15 cellular contexts compared by ENCODE assay signal in genomic region chr2:159098374-159098773, GRCh38.
DNase-seq lines count a peak whose midpoint lies in the region; ATAC-seq, FAIRE-seq and TF ChIP-seq lines count a peak whose summit lies in the region.
"Had no signal": no experiment of that assay in that cellular context is flagged by ENCODE, and none has a peak within 500 bp of the region (broad histone marks: within the 10 kb centered on the region; RNA-seq: fewer than 3 reads in every experiment).

No MANE protein-coding gene starts in this region.

- H3K27ac ChIP-seq in astrocyte (ENCODE audit: low read depth, low read length), result peak overlapping the region; percentile 60
- H3K27ac ChIP-seq in liver (ENCODE audit: low read depth in 1 of 2, low read length in 2 of 2), result peak overlapping the region; percentile 40 to 43

- H2AFZ ChIP-seq in astrocyte (ENCODE audit: low read depth, low read length), result no peak overlapping the region

- no peak for DNase-seq in activated CD4-positive, alpha-beta T cell treated with anti-CD3 and anti-CD28 coated beads for 36 hours
- no peak for DNase-seq in activated CD4-positive, alpha-beta T cell treated with anti-CD3 and anti-CD28 coated beads, Interleukin-2, amount 10 ng/mL, durations not matched to agents 24 days and 14 days
- DNase-seq in astrocyte (ENCODE audit: low read depth), result no peak
- DNase-seq in type B pancreatic cell (ENCODE audit: extremely low spot score, unreplicated experiment), result no peak
- no peak for DNase-seq in RPMI8226
- no peak for DNase-seq in SW 1271 (lab: John Stamatoyannopoulos, UW)
- DNase-seq: activated naive CD4-positive, alpha-beta T cell treated with anti-CD3 and anti-CD28 coated beads for 36 hours; caudate nucleus; heart right ventricle; left cardiac atrium had no signal

- peak overlapping the region; percentile 27 for H3K27ac Mint-ChIP-seq in activated CD4-positive, alpha-beta T cell treated with anti-CD3 and anti-CD28 coated beads for 36 hours
- no peak overlapping the region for H3K27ac Mint-ChIP-seq in activated CD4-positive, alpha-beta T cell treated with anti-CD3 and anti-CD28 coated beads, Interleukin-2, amount 10 ng/mL, durations not matched to agents 24 days and 14 days
- no peak overlapping the region for H3K27ac Mint-ChIP-seq in astrocyte (ENCODE audit: unreplicated experiment)
- H3K27ac Mint-ChIP-seq in type B pancreatic cell, result peak overlapping the region; percentile 66
- H3K27ac Mint-ChIP-seq: activated naive CD4-positive, alpha-beta T cell treated with anti-CD3 and anti-CD28 coated beads for 36 hours had no signal

- FAIRE-seq in astrocyte (lab: Jason Lieb, UNC), result no peak
- FAIRE-seq: HTR-8/SVneo had no signal

- no peaks in the 10 kb centered on the region for H3K27me3 Mint-ChIP-seq in activated CD4-positive, alpha-beta T cell treated with anti-CD3 and anti-CD28 coated beads for 36 hours
- H3K27me3 Mint-ChIP-seq in activated CD4-positive, alpha-beta T cell treated with anti-CD3 and anti-CD28 coated beads, Interleukin-2, amount 10 ng/mL, durations not matched to agents 24 days and 14 days, result no peaks in the 10 kb centered on the region
- H3K27me3 Mint-ChIP-seq in astrocyte (ENCODE audit: low read depth, unreplicated experiment), result no peaks in the 10 kb centered on the region
- H3K27me3 Mint-ChIP-seq in type B pancreatic cell, result no peaks in the 10 kb centered on the region

- H3K27me3 ChIP-seq in astrocyte (ENCODE audit: insufficient read depth, low read length) (no peaks in the 10 kb centered on the region), liver (ENCODE audit: control insufficient read depth in 4 of 4, insufficient read depth in 4 of 4, low read length in 3 of 4) (no peaks in the 10 kb centered on the region)
- H3K27me3 ChIP-seq: heart right ventricle had no signal

- H3K4me3 ChIP-seq in astrocyte (ENCODE audit: insufficient read depth, low read depth, low read length) (no peak overlapping the region), liver (ENCODE audit: low read depth in 1 of 3, low read length in 3 of 3) (no peak overlapping the region)
- H3K4me3 ChIP-seq: heart right ventricle, smooth muscle cell had no signal

- H3K9me3 ChIP-seq in astrocyte (ENCODE audit: insufficient read depth, low read depth, low read length), result peaks cover 10% of the 10 kb centered on the region
- H3K9me3 ChIP-seq in liver (ENCODE audit: control insufficient read depth in 4 of 4, low read length in 3 of 4), result peaks cover 0 to 3% (median 1%) of the 10 kb centered on the region in 4 donors

- peaks cover 18% of the 10 kb centered on the region for H3K4me1 Mint-ChIP-seq in activated CD4-positive, alpha-beta T cell treated with anti-CD3 and anti-CD28 coated beads for 36 hours
- peaks cover 10% of the 10 kb centered on the region for H3K4me1 Mint-ChIP-seq in activated CD4-positive, alpha-beta T cell treated with anti-CD3 and anti-CD28 coated beads, Interleukin-2, amount 10 ng/mL, durations not matched to agents 24 days and 14 days
- H3K4me1 Mint-ChIP-seq in astrocyte (ENCODE audit: low read depth, unreplicated experiment), result peaks cover 46% of the 10 kb centered on the region
- peaks cover 48% of the 10 kb centered on the region for H3K4me1 Mint-ChIP-seq in type B pancreatic cell (ENCODE audit: unreplicated experiment)

- POLR2A ChIA-PET in activated CD4-positive, alpha-beta T cell treated with anti-CD3 and anti-CD28 coated beads for 36 hours (lab: Charles Lee), result no interaction called here

- peaks cover 16% of the 10 kb centered on the region for H3K4me1 ChIP-seq in astrocyte (ENCODE audit: insufficient read depth, low read length)
- peaks cover 0 to 10% (median 2%) of the 10 kb centered on the region in 4 donors for H3K4me1 ChIP-seq in liver (ENCODE audit: control insufficient read depth in 4 of 4, insufficient read depth in 4 of 4, low read length in 3 of 4)

- CTCF ChIA-PET in activated CD4-positive, alpha-beta T cell treated with anti-CD3 and anti-CD28 coated beads for 36 hours (lab: Charles Lee), result no interaction called here

- ATAC-seq in activated CD4-positive, alpha-beta T cell treated with anti-CD3 and anti-CD28 coated beads for 36 hours, result peak; percentile 63
- ATAC-seq in HG03135 (IDR thresholded peaks at IDR 0.05; ENCODE audit: unreplicated experiment), result no peak
- ATAC-seq: heart right ventricle had no signal

- TF ChIP-seq RAD21 in liver (IDR thresholded peaks at IDR 0.05), result no peak

- H4K20me1 ChIP-seq in astrocyte (ENCODE audit: insufficient read depth, low read length), result no peaks in the 10 kb centered on the region

- H3K79me2 ChIP-seq in astrocyte (ENCODE audit: insufficient read depth, low read length), result peaks cover 45% of the 10 kb centered on the region

- peak overlapping the region; percentile 67 for H3K4me2 ChIP-seq in astrocyte (ENCODE audit: low read length)

- intact Hi-C loops in activated CD4-positive, alpha-beta T cell treated with anti-CD3 and anti-CD28 coated beads for 36 hours (cut with DNase I, micrococcal nuclease), result no loop called here
- intact Hi-C loops in activated CD4-positive, alpha-beta T cell treated with anti-CD3 and anti-CD28 coated beads, Interleukin-2, amount 10 ng/mL, durations not matched to agents 24 days and 14 days (cut with micrococcal nuclease), result no loop called here

- H3K4me3 Mint-ChIP-seq in activated CD4-positive, alpha-beta T cell treated with anti-CD3 and anti-CD28 coated beads for 36 hours, result no peak overlapping the region
- H3K4me3 Mint-ChIP-seq in activated CD4-positive, alpha-beta T cell treated with anti-CD3 and anti-CD28 coated beads, Interleukin-2, amount 10 ng/mL, durations not matched to agents 24 days and 14 days, result no peak overlapping the region
- H3K4me3 Mint-ChIP-seq in astrocyte (ENCODE audit: unreplicated experiment) (no peak overlapping the region), type B pancreatic cell (no peak overlapping the region)
- H3K4me3 Mint-ChIP-seq: activated naive CD4-positive, alpha-beta T cell treated with anti-CD3 and anti-CD28 coated beads for 36 hours; neural crest cell had no signal

- H3K36me3 ChIP-seq in astrocyte (ENCODE audit: insufficient read depth, low read length), result peaks cover 2% of the 10 kb centered on the region
- H3K36me3 ChIP-seq in liver (ENCODE audit: control insufficient read depth in 4 of 4, insufficient read depth in 3 of 4, low read depth in 1 of 4, low read length in 3 of 4), result no peaks in the 10 kb centered on the region

- no peak for TF ChIP-seq CTCF in astrocyte (IDR thresholded peaks at IDR 0.05; ENCODE audit: insufficient read depth, low read depth, low read length)
- no peak for TF ChIP-seq CTCF in liver (IDR thresholded peaks at IDR 0.05; ENCODE audit: low read depth, low read length, missing input control)
- TF ChIP-seq CTCF in type B pancreatic cell (conservative IDR thresholded peaks at IDR 0.05), result no peak

- WGBS in liver, result 88% methylated on average over 3 of the region's 3 CpGs

- H3K9ac ChIP-seq in astrocyte (ENCODE audit: low read length), result no peak overlapping the region
- H3K9ac ChIP-seq in liver (ENCODE audit: low read depth in 1 of 2, low read length in 2 of 2), result no peak overlapping the region

- H3K36me3 Mint-ChIP-seq in activated CD4-positive, alpha-beta T cell treated with anti-CD3 and anti-CD28 coated beads for 36 hours (ENCODE audit: low read depth), result no peaks in the 10 kb centered on the region
- H3K36me3 Mint-ChIP-seq in activated CD4-positive, alpha-beta T cell treated with anti-CD3 and anti-CD28 coated beads, Interleukin-2, amount 10 ng/mL, durations not matched to agents 24 days and 14 days (ENCODE audit: low read depth), result no peaks in the 10 kb centered on the region
- peaks cover 24% of the 10 kb centered on the region for H3K36me3 Mint-ChIP-seq in astrocyte (ENCODE audit: low read depth, unreplicated experiment)
- H3K36me3 Mint-ChIP-seq in type B pancreatic cell, result peaks cover 41% of the 10 kb centered on the region

- H3K9me3 Mint-ChIP-seq in activated CD4-positive, alpha-beta T cell treated with anti-CD3 and anti-CD28 coated beads for 36 hours (ENCODE audit: low read depth), result peaks cover 14% of the 10 kb centered on the region
- peaks cover 4% of the 10 kb centered on the region for H3K9me3 Mint-ChIP-seq in activated CD4-positive, alpha-beta T cell treated with anti-CD3 and anti-CD28 coated beads, Interleukin-2, amount 10 ng/mL, durations not matched to agents 24 days and 14 days
- peaks cover 16% of the 10 kb centered on the region for H3K9me3 Mint-ChIP-seq in astrocyte (ENCODE audit: unreplicated experiment)
- H3K9me3 Mint-ChIP-seq in type B pancreatic cell, result peaks cover 13% of the 10 kb centered on the region

TF ChIP-seq in liver, 16 proteins besides CTCF, POLR2A, EP300 and RAD21 (continues in another document):
- TF ChIP-seq RXRA (IDR thresholded peaks at IDR 0.05), result no peak
- TF ChIP-seq MAX (IDR thresholded peaks at IDR 0.05), result no peak
- no peak for TF ChIP-seq GABPA (IDR thresholded peaks at IDR 0.05 in 1 of 2, conservative IDR thresholded peaks at IDR 0.05 in 1 of 2)
- TF ChIP-seq HNF4A (conservative IDR thresholded peaks at IDR 0.05), result no peak
- no peak for TF ChIP-seq NR2F2 (IDR thresholded peaks at IDR 0.05)
- TF ChIP-seq ZBTB33 (IDR thresholded peaks at IDR 0.05), result no peak

Comparison
In these comparisons a context has a peak if more than half of its experiments do, and no peak if none do; other contexts are left out.
1. H3K27ac Mint-ChIP-seq: peak in activated CD4-positive, alpha-beta T cell treated with anti-CD3 and anti-CD28 coated beads for 36 hours (single experiment) and type B pancreatic cell (single experiment); none in activated CD4-positive, alpha-beta T cell treated with anti-CD3 and anti-CD28 coated beads, Interleukin-2, amount 10 ng/mL, durations not matched to agents 24 days and 14 days (single experiment) and astrocyte (single experiment).